In genomic region chr4:121360496-121360895, GRCh38 we compare ENCODE assay signal across 18 cellular contexts. TPM values are rescaled to one million over a fixed set of nuclear protein-coding genes. Genes with fewer than 3 reads are reported as not detected.
"Had no signal": no experiment of that assay in that cellular context is flagged by ENCODE, and none has a peak within 500 bp of the region (broad histone marks: within the 10 kb centered on the region; RNA-seq: fewer than 3 reads in every experiment).

No MANE protein-coding gene starts in this region.

- H3K27ac ChIP-seq: heart left ventricle, testis had no signal

- H3K4me3 ChIP-seq: heart left ventricle, testis had no signal

- DNase-seq: activated CD4-positive, alpha-beta memory T cell treated with anti-CD3 and anti-CD28 coated beads, Interleukin-2, amount 10 ng/mL, durations not matched to agents 7 days and 5 days; activated naive CD4-positive, alpha-beta T cell; activated T-cell treated with anti-CD3 and anti-CD28 coated beads, Interleukin-2, amount 50 U/mL, for 72 hours; central memory CD4-positive, alpha-beta T cell; cortex of kidney; effector memory CD4-positive, alpha-beta T cell; heart left ventricle; mesendoderm; nephron progenitor cell; stimulated activated CD4-positive, alpha-beta T cell treated with anti-CD3 and anti-CD28 coated beads, Interleukin-15, amount 100 ng/mL, for 24 hours; stimulated activated CD4-positive, alpha-beta T cell treated with anti-CD3 and anti-CD28 coated beads, Interleukin-4, amount 100 ng/mL, for 24 hours; T-helper 9 cell; testis had no signal

- H3K36me3 ChIP-seq: heart left ventricle had no signal

- H3K4me1 ChIP-seq: heart left ventricle, testis had no signal

- ATAC-seq: activated T-cell treated with anti-CD3 and anti-CD28 coated beads, Interleukin-2, amount 50 U/mL, for 72 hours; heart left ventricle had no signal

- H3K27me3 ChIP-seq: heart left ventricle, testis had no signal

- H3K9me3 ChIP-seq: heart left ventricle, testis had no signal

RNA-seq across cellular contexts. Expression of gene QRFPR, which starts 20.3 kb away (rescaled TPM):
- total RNA-seq: activated CD4-positive, alpha-beta memory T cell treated with anti-CD3 and anti-CD28 coated beads, Interleukin-2, amount 10 ng/mL, durations not matched to agents 7 days and 5 days; activated T-cell treated with anti-CD3 and anti-CD28 coated beads, Interleukin-2, amount 50 U/mL, for 72 hours; epithelial cell of proximal tubule; liver; osteoblast; pulmonary artery endothelial cell had no signal
- polyA plus RNA-seq: liver, urinary bladder had no signal
